22 cellular contexts compared by ENCODE assay signal in genomic region chr18:36358141-36358540, GRCh38.
"Had no signal": no experiment of that assay in that cellular context is flagged by ENCODE, and none has a peak within 500 bp of the region (broad histone marks: within the 10 kb centered on the region; RNA-seq: fewer than 3 reads in every experiment).

No MANE protein-coding gene starts in this region.

- ATAC-seq: effector memory CD8-positive, alpha-beta T cell; esophagus mucosa; foreskin keratinocyte; gastrocnemius medialis; gastroesophageal sphincter; heart left ventricle had no signal

- H3K4me3 ChIP-seq: colonic mucosa, dorsolateral prefrontal cortex, esophagus squamous epithelium, gastrocnemius medialis, gastroesophageal sphincter, heart left ventricle had no signal

- DNase-seq: cerebellar nuclear complex; colonic mucosa; cortex of kidney; dermis blood vessel endothelial cell; dorsolateral prefrontal cortex; effector CD4-positive, alpha-beta T cell; effector CD8-positive, alpha-beta T cell; effector memory CD4-positive, alpha-beta T cell; effector memory CD8-positive, alpha-beta T cell; endodermal cell; erythroblast; esophagus squamous epithelium; foreskin fibroblast; foreskin keratinocyte; foreskin melanocyte; gastrocnemius medialis; glutamatergic neuron; heart left ventricle had no signal

- H3K27ac Mint-ChIP-seq: dendritic cell treated with granulocyte-macrophage colony-stimulating factor and Interleukin-4, amounts not matched to agents 40 ng/mL and 50 ng/mL, for 4 days; effector memory CD8-positive, alpha-beta T cell; endodermal cell had no signal

- H3K9me3 Mint-ChIP-seq: dendritic cell treated with granulocyte-macrophage colony-stimulating factor and Interleukin-4, amounts not matched to agents 40 ng/mL and 50 ng/mL, for 4 days; effector memory CD8-positive, alpha-beta T cell; endodermal cell had no signal

- H3K36me3 ChIP-seq: colonic mucosa, esophagus squamous epithelium, gastrocnemius medialis had no signal

- H3K4me1 ChIP-seq: colonic mucosa, esophagus squamous epithelium, foreskin keratinocyte, gastroesophageal sphincter had no signal

- H3K9me3 ChIP-seq: colonic mucosa, esophagus squamous epithelium, gastrocnemius medialis, gastroesophageal sphincter, heart left ventricle had no signal

- H3K4me1 Mint-ChIP-seq: endodermal cell had no signal

- H3K27ac ChIP-seq: colonic mucosa, dorsolateral prefrontal cortex, epithelial cell of prostate, esophagus squamous epithelium, foreskin keratinocyte, gastrocnemius medialis, gastroesophageal sphincter, heart left ventricle had no signal

- H3K27me3 ChIP-seq: colonic mucosa, dorsolateral prefrontal cortex, esophagus squamous epithelium, foreskin keratinocyte, gastrocnemius medialis, gastroesophageal sphincter, heart left ventricle had no signal

- H3K4me3 Mint-ChIP-seq: dendritic cell treated with granulocyte-macrophage colony-stimulating factor and Interleukin-4, amounts not matched to agents 40 ng/mL and 50 ng/mL, for 4 days; effector memory CD8-positive, alpha-beta T cell; endodermal cell had no signal
